Comparison of ENCODE assay signal across 8 cellular contexts in the genomic region with DNA sequence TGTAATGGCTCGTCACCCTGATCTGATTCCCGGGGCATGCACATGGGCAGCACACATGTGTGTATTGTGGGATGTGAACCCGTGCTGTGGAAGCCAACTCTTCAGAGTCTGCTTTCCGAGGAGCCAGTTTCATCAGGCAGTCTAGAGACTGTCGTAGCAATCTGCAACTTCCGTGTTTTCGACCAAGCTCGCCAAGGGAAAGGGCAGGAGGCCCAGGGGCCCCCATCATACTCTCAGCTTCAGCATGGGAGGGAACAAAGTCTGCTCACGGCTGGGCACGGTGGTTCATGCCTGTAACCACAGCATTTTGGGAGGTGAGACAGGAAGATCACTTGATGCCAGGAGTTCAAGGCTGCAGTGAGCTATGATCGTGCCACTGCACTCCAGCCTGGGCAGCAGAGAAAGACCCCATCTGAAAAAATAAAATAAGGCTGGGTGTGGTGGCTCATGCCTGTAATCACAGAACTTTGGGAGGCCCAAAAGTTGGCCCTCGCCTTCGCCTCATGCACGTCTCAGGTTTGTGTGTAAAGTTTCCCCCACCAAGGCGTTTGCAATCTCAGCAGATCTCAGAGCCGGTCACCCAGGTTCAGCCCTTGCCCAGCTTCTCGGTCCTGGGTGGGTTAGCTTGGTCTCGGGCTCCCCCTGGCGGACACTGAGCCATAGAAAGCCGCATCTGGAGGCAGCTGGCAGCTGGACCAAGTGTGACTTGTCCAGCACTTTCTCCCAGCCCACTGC. TPM values are rescaled to one million over a fixed set of nuclear protein-coding genes. Genes with fewer than 3 reads are reported as not detected.
DNase-seq lines count a peak whose midpoint lies in the region; ATAC-seq, FAIRE-seq and TF ChIP-seq lines count a peak whose summit lies in the region.

No MANE protein-coding gene starts in this region.

- intact Hi-C loops in A673 (cut with micrococcal nuclease; ENCODE audit: unreplicated experiment) (loop anchor here (1.0 to 5.0 kb wide), 3 partner anchors 201 to 378 kb away; no protein-coding TSS in a partner anchor), kidney (cut with DNase I) (no loop called here)

- POLR2A ChIA-PET in A673 (lab: Charles Lee; ENCODE audit: low non-redundant PET), result no interaction called here

- H3K27ac ChIP-seq in A673 (ENCODE audit: low read depth, low read length, poor library complexity, severe bottlenecking), result no peak overlapping the region
- H3K27ac ChIP-seq in kidney (ENCODE audit: low read depth in 2 of 2, low read length in 2 of 2), result no peak overlapping the region

- DNase-seq in A673 (ENCODE audit: low spot score), result peak; percentile 71
- peak; percentile 84 for DNase-seq in GM13977 (ENCODE audit: low spot score)
- peak; percentile 75 for DNase-seq in NCI-H2227 treated with DMSO at 0.1 percent for 48 hours (lab: John Stamatoyannopoulos, UW)
- DNase-seq in activated CD4-positive, alpha-beta T cell treated with anti-CD3 and anti-CD28 coated beads for 1 hour, result peak; percentile 73
- DNase-seq in central memory CD4-positive, alpha-beta T cell, result peak; percentile 63
- peak; percentile 94 for DNase-seq in kidney
- peak; percentile 74 to 89 (median 78) for DNase-seq in stimulated activated CD4-positive, alpha-beta T cell treated with anti-CD3 and anti-CD28 coated beads, Interleukin-1b, Interleukin-23, amount 100 ng/mL, for 24 hours (ENCODE audit: low read depth in 4 of 4, low spot score in 1 of 4)

- CTCF ChIA-PET in A673 (lab: Charles Lee), result interaction anchor here (0.6 to 3.1 kb wide), 8 partner anchors 201 to 572 kb away, joined by 3 to 37 read pairs (median 3); no protein-coding TSS in a partner anchor

- H3K27me3 ChIP-seq in A673 (replicated peaks; ENCODE audit: insufficient read depth, low read depth, low read length, poor library complexity), result no peaks in the 10 kb centered on the region

- no peak overlapping the region for H3K9ac ChIP-seq in kidney (ENCODE audit: low read length in 2 of 2)

- H3K9me3 ChIP-seq in A673 (ENCODE audit: low read depth, low read length, poor library complexity, severe bottlenecking), result no peaks in the 10 kb centered on the region
- H3K9me3 ChIP-seq in kidney (ENCODE audit: control insufficient read depth in 1 of 2, low read length in 2 of 2), result no peaks in the 10 kb centered on the region

- in situ Hi-C loops in GM13977 (cut with MboI; ENCODE audit: low pct_unique_long_range_greater_than_20kb, low sequenced_read_pairs, unreplicated experiment), result loop anchor here (10.0 kb wide), 1 partner anchor 206 kb away; no protein-coding TSS in a partner anchor

- H3K4me3 ChIP-seq in A673 (ENCODE audit: low read depth, low read length, poor library complexity, severe bottlenecking) (no peak overlapping the region), kidney (ENCODE audit: low read length in 2 of 2) (no peak overlapping the region)

- H3K4me1 ChIP-seq in A673 (ENCODE audit: insufficient read depth, low read length, poor library complexity, severe bottlenecking) (no peaks in the 10 kb centered on the region), kidney (ENCODE audit: control insufficient read depth in 1 of 2, insufficient read depth in 1 of 2, low read depth in 1 of 2, low read length in 2 of 2) (no peaks in the 10 kb centered on the region)

- no peak for FAIRE-seq in kidney (lab: Jason Lieb, UNC)

- peak; percentile 92 for TF ChIP-seq CTCF in A673 (conservative IDR thresholded peaks at IDR 0.05; ENCODE audit: low read depth, low read length)
- peak; percentile 95 for TF ChIP-seq CTCF in GM13977 (IDR thresholded peaks at IDR 0.05; ENCODE audit: extremely low read depth, insufficient read depth, missing control alignments)
- peak; percentile 86 for TF ChIP-seq CTCF in kidney (IDR thresholded peaks at IDR 0.05; ENCODE audit: borderline replicate concordance, extremely low read depth, insufficient read depth)

- BruUV-seq in A673 (replicated peaks; lab: Mats Ljungman, UMichigan), result no TSS peak

- no peaks in the 10 kb centered on the region for H3K36me3 ChIP-seq in A673 (ENCODE audit: insufficient read depth, low read length, poor library complexity, severe bottlenecking)
- H3K36me3 ChIP-seq in kidney (ENCODE audit: control insufficient read depth in 1 of 2, insufficient read depth in 2 of 2, low read length in 2 of 2), result no peaks in the 10 kb centered on the region

- ATAC-seq in HG03175 (IDR thresholded peaks at IDR 0.05; ENCODE audit: unreplicated experiment), result no peak

RNA-seq across cellular contexts. Expression of a gene that starts 48.5 kb away (rescaled TPM):
- total RNA-seq in A673 (2021) (14.1 and 15.0 TPM in 2 replicates), kidney (3.8 TPM)
- polyA plus RNA-seq in kidney (ENCODE audit: insufficient read depth, low read depth, low replicate concordance), result 11.3 TPM
